Comparison of ENCODE assay signal across 10 cellular contexts in the genomic region with DNA sequence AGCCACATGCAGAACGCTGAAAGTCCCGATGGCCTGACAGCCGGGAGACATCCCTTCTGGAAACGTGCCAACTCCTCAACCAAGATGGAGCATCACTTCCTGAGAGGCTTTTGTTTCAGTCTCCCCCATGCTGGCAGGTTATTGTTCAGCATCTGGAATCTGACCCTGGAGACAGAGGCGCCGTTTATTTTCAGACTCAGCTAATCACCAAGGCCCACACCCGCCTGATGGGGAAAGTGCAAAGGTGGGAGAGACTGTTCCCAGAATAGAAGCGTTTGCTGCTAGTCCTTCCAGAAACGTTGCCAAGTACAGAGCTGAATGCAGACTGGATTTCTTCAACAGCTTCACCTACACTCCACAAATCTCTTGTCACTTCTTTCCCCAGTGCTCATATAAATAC. TPM values are rescaled to one million over a fixed set of nuclear protein-coding genes. Genes with fewer than 3 reads are reported as not detected.
DNase-seq lines count a peak whose midpoint lies in the region; ATAC-seq and TF ChIP-seq lines count a peak whose summit lies in the region.
"Had no signal": no experiment of that assay in that cellular context is flagged by ENCODE, and none has a peak within 500 bp of the region (broad histone marks: within the 10 kb centered on the region; RNA-seq: fewer than 3 reads in every experiment).

No MANE protein-coding gene starts in this region.

- H3K4me3 ChIP-seq in gastroesophageal sphincter = no peak overlapping the region
- H3K4me3 ChIP-seq in rectal smooth muscle tissue (ENCODE audit: low read length) = no peak overlapping the region

- H3K36me3 ChIP-seq in gastroesophageal sphincter = no peaks in the 10 kb centered on the region
- no peaks in the 10 kb centered on the region for H3K36me3 ChIP-seq in rectal smooth muscle tissue (ENCODE audit: control insufficient read depth, insufficient read depth, low read length)
- H3K36me3 ChIP-seq: neutrophil had no signal

- TF ChIP-seq CTCF in gastroesophageal sphincter (IDR thresholded peaks at IDR 0.05) = no peak

- H3K27me3 ChIP-seq in gastroesophageal sphincter (no peaks in the 10 kb centered on the region), rectal smooth muscle tissue (ENCODE audit: control insufficient read depth, insufficient read depth, low read length) (no peaks in the 10 kb centered on the region)
- H3K27me3 ChIP-seq: neutrophil had no signal

- no peak overlapping the region for H3K9ac ChIP-seq in rectal smooth muscle tissue (ENCODE audit: low read length)

- no peak for TF ChIP-seq POLR2A in gastroesophageal sphincter (IDR thresholded peaks at IDR 0.05)

- H3K27ac ChIP-seq in gastroesophageal sphincter (peak overlapping the region; percentile 70 to 85 (median 82)), rectal smooth muscle tissue (ENCODE audit: low read depth, low read length) (peak overlapping the region; percentile 74)
- H3K27ac ChIP-seq: neutrophil had no signal

- peaks cover 9 to 76% (median 21%) of the 10 kb centered on the region in 3 donors for H3K4me1 ChIP-seq in gastroesophageal sphincter
- H3K4me1 ChIP-seq in rectal smooth muscle tissue (ENCODE audit: control insufficient read depth, insufficient read depth, low read length) = peaks cover 26% of the 10 kb centered on the region

- DNase-seq in H4 (ENCODE audit: low spot score) = peak; percentile 22
- peak; percentile 96 for DNase-seq in NCI-H748 (lab: John Stamatoyannopoulos, UW; ENCODE audit: unreplicated experiment)
- DNase-seq in cortex of kidney (lab: John Stamatoyannopoulos, UW) = no peak
- DNase-seq in epidermal melanocyte (ENCODE audit: insufficient read length, low spot score) = no peak
- DNase-seq: NCI-H1930 had no signal

- H3K9me3 ChIP-seq in gastroesophageal sphincter = no peaks in the 10 kb centered on the region
- H3K9me3 ChIP-seq: neutrophil had no signal

- WGBS in gastroesophageal sphincter (ENCODE audit: low coverage in 1 of 2), 2 donors = 4 to 5% methylated on average over 4 to 8 of the region's 9 CpGs

- no peak for TF ChIP-seq EP300 in gastroesophageal sphincter (IDR thresholded peaks at IDR 0.05)

- ATAC-seq in gastroesophageal sphincter (peak; percentile 79), HG03175 (IDR thresholded peaks at IDR 0.05; ENCODE audit: unreplicated experiment) (no peak), GM19452 (IDR thresholded peaks at IDR 0.05; ENCODE audit: unreplicated experiment) (no peak)

RNA-seq across cellular contexts. Expression of gene S1PR3, which starts 41.8 kb away (rescaled TPM):
- total RNA-seq in H4 (2014; rRNA removed; shearing (Covaris generic)) = 34.8 and 44.8 TPM in 2 replicates
- total RNA-seq in gastroesophageal sphincter = 100 to 1,000 TPM in 3 of 4 donors, 10 to 100 TPM in 1; 77.9 to 351 (median 167) TPM

Comparison
In these comparisons a context has a peak if more than half of its experiments do, and no peak if none do; other contexts are left out.
1. DNase-seq: peak in H4 (single experiment) and NCI-H748 (single experiment); none in cortex of kidney (single experiment) and epidermal melanocyte (single experiment).